In genomic region chr4:130534651-130535050, GRCh38 we compare ENCODE assay signal across 26 cellular contexts.
"Had no signal": no experiment of that assay in that cellular context is flagged by ENCODE, and none has a peak within 500 bp of the region (broad histone marks: within the 10 kb centered on the region; RNA-seq: fewer than 3 reads in every experiment).

No MANE protein-coding gene starts in this region.

- H3K9me3 ChIP-seq: stomach, suprapubic skin, testis, thoracic aorta, thyroid gland, tibial artery, tibial nerve, transverse colon, upper lobe of left lung, upper lobe of right lung, uterus, vagina had no signal

- H3K36me3 ChIP-seq: stomach, suprapubic skin, thoracic aorta, thyroid gland, tibial artery, tibial nerve, transverse colon, upper lobe of left lung, upper lobe of right lung, uterus, vagina had no signal

- DNase-seq: stimulated activated CD4-positive, alpha-beta T cell treated with anti-CD3 and anti-CD28 coated beads, Interleukin-2, amount 100 ng/mL, for 48 hours; stimulated activated CD4-positive, alpha-beta T cell treated with anti-CD3 and anti-CD28 coated beads, Interleukin-4, amount 100 ng/mL, for 1 hour; stimulated activated CD4-positive, alpha-beta T cell treated with anti-CD3 and anti-CD28 coated beads, Interleukin-4, amount 100 ng/mL, for 24 hours; stimulated activated CD4-positive, alpha-beta T cell treated with anti-CD3 and anti-CD28 coated beads, Interleukin-4, amount 100 ng/mL, for 4 hours; stimulated activated CD8-positive, alpha-beta memory T cell treated with anti-CD3 and anti-CD28 coated beads, Interleukin-4, amount 100 ng/mL, for 48 hours; stimulated activated naive B cell treated with anti-CD40 and anti-IgM and Interleukin-4, amounts not matched to agents 10 μg/mL and 1 μg/mL and 100 μg/mL, for 72 hours; stimulated activated naive CD4-positive, alpha-beta T cell; stimulated activated naive CD4-positive, alpha-beta T cell treated with Interleukin-2 at 50 U/mL for 16 hours; stimulated activated naive CD8-positive, alpha-beta T cell treated with anti-CD3 and anti-CD28 coated beads, Interleukin-15, amount 100 ng/mL, for 72 hours; stimulated activated naive CD8-positive, alpha-beta T cell treated with anti-CD3 and anti-CD28 coated beads, Interleukin-15, Interleukin-2, amounts not matched to agents 100 U/mL and 50 U/mL, for 24 hours; stomach; substantia nigra; testis; thyroid gland; tibial artery; transverse colon; trophoblast cell; upper lobe of left lung; upper lobe of right lung; uterus had no signal

- H3K4me3 ChIP-seq: stomach, suprapubic skin, testis, thoracic aorta, thyroid gland, tibial artery, tibial nerve, transverse colon, upper lobe of left lung, upper lobe of right lung, uterus, vagina had no signal

- H3K27me3 ChIP-seq: stomach, suprapubic skin, testis, thyroid gland, tibial artery, tibial nerve, transverse colon, upper lobe of left lung, upper lobe of right lung, uterus, vagina had no signal

- ATAC-seq: stimulated activated effector memory CD8-positive, alpha-beta T cell treated with anti-CD3 and anti-CD28 coated beads, Interleukin-12 subunit alpha, Interleukin-12 subunit beta, amount 100 ng/mL, for 72 hours; stimulated activated memory B cell treated with anti-CD40 and anti-IgM and Interleukin-4, amounts not matched to agents 10 μg/mL and 1 μg/mL and 100 μg/mL, for 72 hours; stimulated activated naive B cell treated with anti-CD40 and anti-IgM and Interleukin-4, amounts not matched to agents 10 μg/mL and 1 μg/mL and 100 μg/mL, for 72 hours; stimulated activated naive CD8-positive, alpha-beta T cell treated with anti-CD3 and anti-CD28 coated beads, Interleukin-15, amount 100 ng/mL, for 72 hours; stimulated activated naive CD8-positive, alpha-beta T cell treated with anti-CD3 and anti-CD28 coated beads, Interleukin-15, Interleukin-2, amounts not matched to agents 100 U/mL and 50 U/mL, for 24 hours; upper lobe of right lung had no signal

- H3K27ac ChIP-seq: stomach, suprapubic skin, testis, thoracic aorta, thyroid gland, tibial artery, tibial nerve, transverse colon, upper lobe of left lung, upper lobe of right lung, uterus, vagina had no signal

- H3K4me1 ChIP-seq: stomach, suprapubic skin, testis, thyroid gland, tibial artery, tibial nerve, transverse colon, upper lobe of left lung, upper lobe of right lung, uterus, vagina had no signal
